1 cellular context compared by ENCODE assay signal in the genomic region with DNA sequence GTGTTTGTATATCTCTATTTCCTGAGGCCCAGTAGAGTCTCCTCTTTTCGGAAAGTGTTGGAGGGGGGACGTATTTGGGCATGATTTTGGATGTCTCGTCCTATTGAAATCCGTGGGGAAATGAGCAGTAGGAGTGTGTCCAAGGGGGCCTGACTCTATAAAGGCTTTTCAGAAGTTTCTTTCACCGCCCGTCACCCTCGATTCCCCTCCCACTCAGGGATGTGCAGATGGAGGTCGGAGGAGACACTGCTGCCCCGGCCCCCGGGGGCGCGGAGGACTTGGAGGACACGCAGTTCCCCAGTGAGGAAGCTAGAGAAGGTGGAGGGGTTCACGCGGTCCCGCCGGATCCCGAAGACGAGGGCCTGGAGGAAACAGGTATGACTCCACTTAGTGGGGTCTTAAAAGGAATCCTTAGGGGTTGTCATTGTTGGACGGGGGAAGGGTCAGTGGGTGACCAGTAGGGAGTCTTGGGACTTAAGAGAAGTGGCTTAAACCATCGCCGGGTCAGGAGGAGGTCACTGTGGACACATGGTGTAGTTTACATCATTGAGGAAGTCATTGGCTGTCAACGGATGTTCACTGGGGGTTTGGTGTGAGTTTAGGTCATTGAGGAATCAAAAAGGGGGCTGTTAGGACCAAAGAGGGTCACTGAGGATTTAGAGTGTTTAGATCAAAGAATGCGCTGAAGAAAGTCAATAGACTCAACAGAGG.
A peak's percentile ranks its signal among the peaks of the same experiment; 100 is the strongest.
TF ChIP-seq lines count a peak whose summit lies in the region.

No MANE protein-coding gene starts in this region.

TF ChIP-seq in HepG2, 621 proteins besides CTCF, POLR2A, EP300 and RAD21 (continued from another document and continues in another):
- TF ChIP-seq ZBTB4 (CRISPR knock-in tag; IDR thresholded peaks at IDR 0.05; ENCODE audit: borderline replicate concordance), result no peak
- TF ChIP-seq HMGA1 (CRISPR knock-in tag; conservative IDR thresholded peaks at IDR 0.05), result no peak
- 0 out of 2 replicates have a peak, but pooled peaks have one; percentile 3 for TF ChIP-seq ZNF350 (CRISPR knock-in tag; IDR thresholded peaks at IDR 0.05; ENCODE audit: borderline replicate concordance, low read depth)
- TF ChIP-seq FOXA3 (CRISPR knock-in tag; IDR thresholded peaks at IDR 0.05), result no peak
- no peak for TF ChIP-seq HNRNPUL1 (IDR thresholded peaks at IDR 0.05; ENCODE audit: low read depth, low read length)
- TF ChIP-seq ZNF44 (CRISPR knock-in tag; IDR thresholded peaks at IDR 0.05), result no peak
- no peak for TF ChIP-seq ZNF432 (CRISPR knock-in tag; IDR thresholded peaks at IDR 0.05; ENCODE audit: borderline replicate concordance)
- no peak for TF ChIP-seq ZNF850 (CRISPR knock-in tag; conservative IDR thresholded peaks at IDR 0.05)
- TF ChIP-seq MAFK (conservative IDR thresholded peaks at IDR 0.05 in 1 of 2, IDR thresholded peaks at IDR 0.05 in 1 of 2; ENCODE audit: low read length in 2 of 2), result no peak
- TF ChIP-seq ZNF737 (CRISPR knock-in tag; IDR thresholded peaks at IDR 0.05; ENCODE audit: borderline replicate concordance), result no peak
- TF ChIP-seq MEF2D (CRISPR knock-in tag; IDR thresholded peaks at IDR 0.05), result no peak
- no peak for TF ChIP-seq PHF8 (CRISPR knock-in tag; IDR thresholded peaks at IDR 0.05)
- TF ChIP-seq KDM4B (CRISPR knock-in tag; IDR thresholded peaks at IDR 0.05), result no peak
- TF ChIP-seq SPEN (CRISPR knock-in tag; IDR thresholded peaks at IDR 0.05; ENCODE audit: low read depth), result 0 out of 2 replicates have a peak, but pooled peaks have one; percentile 28
- TF ChIP-seq NCOR1 (IDR thresholded peaks at IDR 0.05; ENCODE audit: borderline replicate concordance, low read length), result no peak
- no peak for TF ChIP-seq ZNF253 (CRISPR knock-in tag; IDR thresholded peaks at IDR 0.05; ENCODE audit: borderline replicate concordance)
- no peak for TF ChIP-seq ZFP62 (CRISPR knock-in tag; IDR thresholded peaks at IDR 0.05)
- TF ChIP-seq ATM (IDR thresholded peaks at IDR 0.05; ENCODE audit: borderline replicate concordance), result no peak
- no peak for TF ChIP-seq ZNF260 (CRISPR knock-in tag; IDR thresholded peaks at IDR 0.05; ENCODE audit: borderline replicate concordance, low read depth)
- TF ChIP-seq PATZ1 (CRISPR knock-in tag; IDR thresholded peaks at IDR 0.05), result no peak
- no peak for TF ChIP-seq TRAFD1 (CRISPR knock-in tag; IDR thresholded peaks at IDR 0.05; ENCODE audit: borderline replicate concordance)
- TF ChIP-seq U2AF2 (IDR thresholded peaks at IDR 0.05; ENCODE audit: low read depth, low read length), result no peak
- TF ChIP-seq THAP7 (CRISPR knock-in tag; IDR thresholded peaks at IDR 0.05), result peak; percentile 8; the same call in 1 of the 2 replicates
- TF ChIP-seq ZNF333 (CRISPR knock-in tag; IDR thresholded peaks at IDR 0.05; ENCODE audit: borderline replicate concordance), result peak; percentile 80; the same call in 1 of the 2 replicates
- TF ChIP-seq MATR3 (CRISPR knock-in tag; IDR thresholded peaks at IDR 0.05), result no peak
- TF ChIP-seq, protein P1, sequence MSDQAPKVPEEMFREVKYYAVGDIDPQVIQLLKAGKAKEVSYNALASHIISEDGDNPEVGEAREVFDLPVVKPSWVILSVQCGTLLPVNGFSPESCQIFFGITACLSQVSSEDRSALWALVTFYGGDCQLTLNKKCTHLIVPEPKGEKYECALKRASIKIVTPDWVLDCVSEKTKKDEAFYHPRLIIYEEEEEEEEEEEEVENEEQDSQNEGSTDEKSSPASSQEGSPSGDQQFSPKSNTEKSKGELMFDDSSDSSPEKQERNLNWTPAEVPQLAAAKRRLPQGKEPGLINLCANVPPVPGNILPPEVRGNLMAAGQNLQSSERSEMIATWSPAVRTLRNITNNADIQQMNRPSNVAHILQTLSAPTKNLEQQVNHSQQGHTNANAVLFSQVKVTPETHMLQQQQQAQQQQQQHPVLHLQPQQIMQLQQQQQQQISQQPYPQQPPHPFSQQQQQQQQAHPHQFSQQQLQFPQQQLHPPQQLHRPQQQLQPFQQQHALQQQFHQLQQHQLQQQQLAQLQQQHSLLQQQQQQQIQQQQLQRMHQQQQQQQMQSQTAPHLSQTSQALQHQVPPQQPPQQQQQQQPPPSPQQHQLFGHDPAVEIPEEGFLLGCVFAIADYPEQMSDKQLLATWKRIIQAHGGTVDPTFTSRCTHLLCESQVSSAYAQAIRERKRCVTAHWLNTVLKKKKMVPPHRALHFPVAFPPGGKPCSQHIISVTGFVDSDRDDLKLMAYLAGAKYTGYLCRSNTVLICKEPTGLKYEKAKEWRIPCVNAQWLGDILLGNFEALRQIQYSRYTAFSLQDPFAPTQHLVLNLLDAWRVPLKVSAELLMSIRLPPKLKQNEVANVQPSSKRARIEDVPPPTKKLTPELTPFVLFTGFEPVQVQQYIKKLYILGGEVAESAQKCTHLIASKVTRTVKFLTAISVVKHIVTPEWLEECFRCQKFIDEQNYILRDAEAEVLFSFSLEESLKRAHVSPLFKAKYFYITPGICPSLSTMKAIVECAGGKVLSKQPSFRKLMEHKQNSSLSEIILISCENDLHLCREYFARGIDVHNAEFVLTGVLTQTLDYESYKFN (CRISPR knock-in tag; conservative IDR thresholded peaks at IDR 0.05), result no peak
- TF ChIP-seq MLLT10 (CRISPR knock-in tag; IDR thresholded peaks at IDR 0.05), result no peak
- TF ChIP-seq ZKSCAN8 (CRISPR knock-in tag; IDR thresholded peaks at IDR 0.05; ENCODE audit: borderline replicate concordance), result no peak
- TF ChIP-seq ELF4 (CRISPR knock-in tag; IDR thresholded peaks at IDR 0.05; ENCODE audit: borderline replicate concordance), result peak; percentile 56; the same call in 1 of the 2 replicates
- TF ChIP-seq ZNF567 (CRISPR knock-in tag; IDR thresholded peaks at IDR 0.05; ENCODE audit: borderline replicate concordance), result 0 out of 2 replicates have a peak, but pooled peaks have one; percentile 6
- TF ChIP-seq BCL3 (CRISPR knock-in tag; IDR thresholded peaks at IDR 0.05), result no peak
- no peak for TF ChIP-seq GABPA (IDR thresholded peaks at IDR 0.05; ENCODE audit: low read depth, low read length)
- TF ChIP-seq GABPA (CRISPR knock-in tag; IDR thresholded peaks at IDR 0.05; ENCODE audit: low read depth), result no peak; the same call in 1 of the 2 replicates
- TF ChIP-seq KLF12 (CRISPR knock-in tag; IDR thresholded peaks at IDR 0.05; ENCODE audit: borderline replicate concordance), result no peak
- TF ChIP-seq HOXA9 (CRISPR knock-in tag; IDR thresholded peaks at IDR 0.05; ENCODE audit: borderline replicate concordance), result no peak
- TF ChIP-seq, protein P2, sequence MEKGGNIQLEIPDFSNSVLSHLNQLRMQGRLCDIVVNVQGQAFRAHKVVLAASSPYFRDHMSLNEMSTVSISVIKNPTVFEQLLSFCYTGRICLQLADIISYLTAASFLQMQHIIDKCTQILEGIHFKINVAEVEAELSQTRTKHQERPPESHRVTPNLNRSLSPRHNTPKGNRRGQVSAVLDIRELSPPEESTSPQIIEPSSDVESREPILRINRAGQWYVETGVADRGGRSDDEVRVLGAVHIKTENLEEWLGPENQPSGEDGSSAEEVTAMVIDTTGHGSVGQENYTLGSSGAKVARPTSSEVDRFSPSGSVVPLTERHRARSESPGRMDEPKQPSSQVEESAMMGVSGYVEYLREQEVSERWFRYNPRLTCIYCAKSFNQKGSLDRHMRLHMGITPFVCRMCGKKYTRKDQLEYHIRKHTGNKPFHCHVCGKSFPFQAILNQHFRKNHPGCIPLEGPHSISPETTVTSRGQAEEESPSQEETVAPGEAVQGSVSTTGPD (CRISPR knock-in tag; IDR thresholded peaks at IDR 0.05), result peak; percentile 43; the same call in 1 of the 2 replicates
- TF ChIP-seq, protein P3, sequence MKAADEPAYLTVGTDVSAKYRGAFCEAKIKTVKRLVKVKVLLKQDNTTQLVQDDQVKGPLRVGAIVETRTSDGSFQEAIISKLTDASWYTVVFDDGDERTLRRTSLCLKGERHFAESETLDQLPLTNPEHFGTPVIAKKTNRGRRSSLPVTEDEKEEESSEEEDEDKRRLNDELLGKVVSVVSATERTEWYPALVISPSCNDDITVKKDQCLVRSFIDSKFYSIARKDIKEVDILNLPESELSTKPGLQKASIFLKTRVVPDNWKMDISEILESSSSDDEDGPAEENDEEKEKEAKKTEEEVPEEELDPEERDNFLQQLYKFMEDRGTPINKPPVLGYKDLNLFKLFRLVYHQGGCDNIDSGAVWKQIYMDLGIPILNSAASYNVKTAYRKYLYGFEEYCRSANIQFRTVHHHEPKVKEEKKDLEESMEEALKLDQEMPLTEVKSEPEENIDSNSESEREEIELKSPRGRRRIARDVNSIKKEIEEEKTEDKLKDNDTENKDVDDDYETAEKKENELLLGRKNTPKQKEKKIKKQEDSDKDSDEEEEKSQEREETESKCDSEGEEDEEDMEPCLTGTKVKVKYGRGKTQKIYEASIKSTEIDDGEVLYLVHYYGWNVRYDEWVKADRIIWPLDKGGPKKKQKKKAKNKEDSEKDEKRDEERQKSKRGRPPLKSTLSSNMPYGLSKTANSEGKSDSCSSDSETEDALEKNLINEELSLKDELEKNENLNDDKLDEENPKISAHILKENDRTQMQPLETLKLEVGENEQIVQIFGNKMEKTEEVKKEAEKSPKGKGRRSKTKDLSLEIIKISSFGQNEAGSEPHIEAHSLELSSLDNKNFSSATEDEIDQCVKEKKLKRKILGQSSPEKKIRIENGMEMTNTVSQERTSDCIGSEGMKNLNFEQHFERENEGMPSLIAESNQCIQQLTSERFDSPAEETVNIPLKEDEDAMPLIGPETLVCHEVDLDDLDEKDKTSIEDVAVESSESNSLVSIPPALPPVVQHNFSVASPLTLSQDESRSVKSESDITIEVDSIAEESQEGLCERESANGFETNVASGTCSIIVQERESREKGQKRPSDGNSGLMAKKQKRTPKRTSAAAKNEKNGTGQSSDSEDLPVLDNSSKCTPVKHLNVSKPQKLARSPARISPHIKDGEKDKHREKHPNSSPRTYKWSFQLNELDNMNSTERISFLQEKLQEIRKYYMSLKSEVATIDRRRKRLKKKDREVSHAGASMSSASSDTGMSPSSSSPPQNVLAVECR (CRISPR knock-in tag; IDR thresholded peaks at IDR 0.05; ENCODE audit: borderline replicate concordance), result peak; percentile 65; the same call in 1 of the 2 replicates
- TF ChIP-seq, protein P4, sequence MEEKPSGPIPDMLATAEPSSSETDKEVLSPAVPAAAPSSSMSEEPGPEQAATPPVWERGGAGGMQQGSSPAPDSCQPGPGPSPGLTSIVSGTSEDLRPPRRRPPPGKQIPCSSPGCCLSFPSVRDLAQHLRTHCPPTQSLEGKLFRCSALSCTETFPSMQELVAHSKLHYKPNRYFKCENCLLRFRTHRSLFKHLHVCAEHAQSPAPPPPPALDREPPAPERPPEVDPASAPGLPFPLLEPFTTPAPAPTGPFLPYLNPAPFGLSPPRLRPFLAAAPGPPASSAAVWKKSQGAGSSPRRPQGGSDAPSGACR (CRISPR knock-in tag; IDR thresholded peaks at IDR 0.05), result no peak
